In the genomic region with DNA sequence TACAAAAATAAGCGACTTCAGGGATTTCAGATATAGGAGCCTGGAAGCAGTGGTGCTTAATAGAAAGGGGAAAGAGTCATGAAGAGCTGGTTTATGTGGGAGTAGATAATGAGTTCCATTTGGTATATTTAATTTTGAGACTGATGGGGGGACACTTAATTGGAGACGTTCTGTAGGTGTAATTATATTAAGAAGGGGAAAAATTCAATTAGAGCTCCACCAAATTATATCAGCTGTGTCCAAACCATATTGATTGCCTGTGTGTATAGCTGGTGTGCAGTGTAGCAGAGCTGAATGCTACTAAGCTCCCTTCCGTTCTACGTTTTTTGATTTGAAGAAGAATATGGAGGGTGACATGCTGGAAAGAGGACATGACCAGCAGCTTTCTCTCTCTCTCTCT, we compare ENCODE assay signal across 23 cellular contexts.
"Had no signal": no experiment of that assay in that cellular context is flagged by ENCODE, and none has a peak within 500 bp of the region (broad histone marks: within the 10 kb centered on the region; RNA-seq: fewer than 3 reads in every experiment).

No MANE protein-coding gene starts in this region.

- DNase-seq: natural killer cell; occipital lobe; ovary; posterior cingulate gyrus; psoas muscle; right cardiac atrium; right lobe of liver; spleen; stimulated activated CD4-positive, alpha-beta T cell treated with anti-CD3 and anti-CD28 coated beads, Interleukin-12 subunit alpha, Interleukin-12 subunit beta, amount 100 ng/mL, for 4 hours; stimulated activated CD4-positive, alpha-beta T cell treated with anti-CD3 and anti-CD28 coated beads, Interleukin-1b, Interleukin-23, amount 100 ng/mL, for 48 hours; stimulated activated CD4-positive, alpha-beta T cell treated with anti-CD3 and anti-CD28 coated beads, Interleukin-4, amount 100 ng/mL, for 1 hour; stimulated activated CD4-positive, alpha-beta T cell treated with anti-CD3 and anti-CD28 coated beads, Interleukin-4, amount 100 ng/mL, for 4 hours; stimulated activated CD8-positive, alpha-beta memory T cell treated with anti-CD3 and anti-CD28 coated beads, Interleukin-4, amount 100 ng/mL, for 48 hours; stimulated activated naive CD4-positive, alpha-beta T cell; stimulated activated naive CD8-positive, alpha-beta T cell treated with anti-CD3 and anti-CD28 coated beads, Interleukin-15, amount 100 ng/mL, for 72 hours; stimulated activated naive CD8-positive, alpha-beta T cell treated with anti-CD3 and anti-CD28 coated beads, Interleukin-15, Interleukin-2, amounts not matched to agents 100 U/mL and 50 U/mL, for 24 hours; substantia nigra; testis; tibial artery; transverse colon; upper lobe of right lung; uterus had no signal

- ATAC-seq: natural killer cell; psoas muscle; right cardiac atrium; right lobe of liver; stimulated activated memory B cell treated with anti-CD40 and anti-IgM and Interleukin-4, amounts not matched to agents 10 μg/mL and 1 μg/mL and 100 μg/mL, for 72 hours; stimulated activated naive CD8-positive, alpha-beta T cell treated with anti-CD3 and anti-CD28 coated beads, Interleukin-15, amount 100 ng/mL, for 72 hours; stimulated activated naive CD8-positive, alpha-beta T cell treated with anti-CD3 and anti-CD28 coated beads, Interleukin-15, Interleukin-2, amounts not matched to agents 100 U/mL and 50 U/mL, for 24 hours; upper lobe of right lung had no signal
